Comparison of ENCODE assay signal across 20 cellular contexts in the genomic region with DNA sequence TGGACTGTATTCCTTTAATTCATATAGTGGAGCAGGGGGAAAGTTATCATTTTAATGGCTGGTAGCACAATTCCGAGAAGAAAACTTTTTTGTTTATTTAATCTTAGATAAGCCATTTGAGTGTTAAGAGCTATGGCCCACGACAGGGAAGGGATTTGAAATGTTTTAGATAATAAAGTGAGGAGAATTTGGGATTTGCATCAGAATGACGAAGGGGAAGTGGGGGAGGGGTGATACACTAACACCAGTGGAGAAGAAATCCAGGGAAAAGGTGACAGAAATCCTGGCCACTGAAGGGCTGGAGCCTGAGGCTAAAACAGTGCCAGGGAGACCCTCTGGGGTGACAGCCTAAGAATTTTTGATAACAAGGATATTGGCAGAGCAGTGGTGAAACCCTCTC. TPM values are rescaled to one million over a fixed set of nuclear protein-coding genes. Genes with fewer than 3 reads are reported as not detected.
DNase-seq lines count a peak whose midpoint lies in the region; ATAC-seq and TF ChIP-seq lines count a peak whose summit lies in the region.
"Had no signal": no experiment of that assay in that cellular context is flagged by ENCODE, and none has a peak within 500 bp of the region (broad histone marks: within the 10 kb centered on the region; RNA-seq: fewer than 3 reads in every experiment).

No MANE protein-coding gene starts in this region.

- CTCF ChIA-PET in CD8-positive, alpha-beta memory T cell (lab: Charles Lee), result no interaction called here
- CTCF ChIA-PET in activated CD8-positive, alpha-beta T cell treated with anti-CD3 and anti-CD28 coated beads, Interleukin-2, amount 10 ng/mL, durations not matched to agents 7 days and 5 days (lab: Charles Lee), result interaction anchor here (1.0 to 2.6 kb wide), 2 partner anchors 10 to 18 kb away, joined by 5 to 7 read pairs; no protein-coding TSS in a partner anchor

- H3K27me3 ChIP-seq in H9 (ENCODE audit: insufficient read depth, low read length), result no peaks in the 10 kb centered on the region
- H3K27me3 ChIP-seq in endodermal cell (ENCODE audit: control insufficient read depth, insufficient read depth, low read length, poor library complexity, severe bottlenecking), result no peaks in the 10 kb centered on the region
- no peaks in the 10 kb centered on the region for H3K27me3 ChIP-seq in CD8-positive, alpha-beta memory T cell (ENCODE audit: insufficient read depth, low read length, poor library complexity, severe bottlenecking)
- H3K27me3 ChIP-seq: BLaER1 had no signal

- H3K4me2 ChIP-seq in H9 (ENCODE audit: insufficient read depth, insufficient read length, low read length), result no peak overlapping the region
- H3K4me2 ChIP-seq: BLaER1 had no signal

- 0 out of 2 replicates have a peak, but pooled peaks cover 2% of the 10 kb centered on the region for H3K27me3 Mint-ChIP-seq in H9 (ENCODE audit: low read depth)
- no peaks in the 10 kb centered on the region for H3K27me3 Mint-ChIP-seq in endodermal cell (ENCODE audit: insufficient read depth)
- H3K27me3 Mint-ChIP-seq in CD8-positive, alpha-beta memory T cell, result no peaks in the 10 kb centered on the region
- H3K27me3 Mint-ChIP-seq in activated CD8-positive, alpha-beta T cell treated with anti-CD3 and anti-CD28 coated beads, Interleukin-2, amount 10 ng/mL, durations not matched to agents 7 days and 5 days (ENCODE audit: low read depth), result no peaks in the 10 kb centered on the region
- H3K27me3 Mint-ChIP-seq: CD4-positive, alpha-beta memory T cell had no signal

- no peaks in the 10 kb centered on the region for H3K79me1 ChIP-seq in H9 (ENCODE audit: insufficient read depth, low read depth, low read length, poor library complexity, severe bottlenecking)

- no peak for ATAC-seq in activated CD8-positive, alpha-beta T cell treated with anti-CD3 and anti-CD28 coated beads, Interleukin-2, amount 10 ng/mL, durations not matched to agents 7 days and 5 days

- no peak for TF ChIP-seq CTCF in H9 (conservative IDR thresholded peaks at IDR 0.05)
- TF ChIP-seq CTCF in endodermal cell (conservative IDR thresholded peaks at IDR 0.05), result no peak
- no peak for TF ChIP-seq CTCF in fibroblast of villous mesenchyme (IDR thresholded peaks at IDR 0.05; ENCODE audit: insufficient read depth, low read depth, low read length)

- POLR2A ChIA-PET in CD8-positive, alpha-beta memory T cell (lab: Charles Lee), result no interaction called here
- POLR2A ChIA-PET in activated CD8-positive, alpha-beta T cell treated with anti-CD3 and anti-CD28 coated beads, Interleukin-2, amount 10 ng/mL, durations not matched to agents 7 days and 5 days (lab: Charles Lee), result no interaction called here

- no peak overlapping the region for H2BK12ac ChIP-seq in H9 (ENCODE audit: insufficient read length, low read depth, low read length)

- no peaks in the 10 kb centered on the region for H3K23me2 ChIP-seq in H9 (ENCODE audit: insufficient read length, low read depth, low read length, poor library complexity, severe bottlenecking)

- H2AK5ac ChIP-seq in H9 (ENCODE audit: insufficient read length, low read length), result no peak overlapping the region

- no peak overlapping the region for H2BK5ac ChIP-seq in H9 (ENCODE audit: insufficient read length, low read length)

- H3K36me3 Mint-ChIP-seq in H9 (ENCODE audit: insufficient read depth in 1 of 3, low read depth in 3 of 3) (peaks cover 0 to 20% (median 7%) of the 10 kb centered on the region in 3 experiments; a peak in 4 of 7 replicates), endodermal cell (ENCODE audit: low read depth) (peaks cover 18% of the 10 kb centered on the region)
- H3K36me3 Mint-ChIP-seq in CD8-positive, alpha-beta memory T cell, result peaks cover 0 to 4% (median 2%) of the 10 kb centered on the region in 3 donors
- H3K36me3 Mint-ChIP-seq in activated CD8-positive, alpha-beta T cell treated with anti-CD3 and anti-CD28 coated beads, Interleukin-2, amount 10 ng/mL, durations not matched to agents 7 days and 5 days (ENCODE audit: low read depth), result no peaks in the 10 kb centered on the region

- H2AFZ ChIP-seq in H9 (ENCODE audit: low read length), result no peak overlapping the region

- H4K20me1 ChIP-seq in H9 (ENCODE audit: control insufficient read depth, insufficient read depth, insufficient read length), result no peaks in the 10 kb centered on the region
- H4K20me1 ChIP-seq: BLaER1 had no signal

- no peaks in the 10 kb centered on the region for H3K79me2 ChIP-seq in H9 (ENCODE audit: insufficient read depth, low read length)

- no peak overlapping the region for H3K23ac ChIP-seq in H9 (ENCODE audit: insufficient read length, low read depth, low read length)

- no peak overlapping the region for H3T11ph ChIP-seq in H9 (ENCODE audit: low read length)

- peak overlapping the region; percentile 63 for H3K4me3 ChIP-seq in endodermal cell (ENCODE audit: low read length)
- H3K4me3 ChIP-seq in fibroblast of villous mesenchyme (ENCODE audit: low read depth, low read length), result no peak overlapping the region
- no peak overlapping the region for H3K4me3 ChIP-seq in CD8-positive, alpha-beta memory T cell (ENCODE audit: low read length)
- H3K4me3 ChIP-seq: BLaER1, HAP-1 had no signal

- no peak overlapping the region for H3K27ac ChIP-seq in H9 (ENCODE audit: insufficient read length, low read depth, low read length)
- no peak overlapping the region for H3K27ac ChIP-seq in endodermal cell (ENCODE audit: low read depth, low read length)
- no peak overlapping the region for H3K27ac ChIP-seq in CD8-positive, alpha-beta memory T cell (ENCODE audit: low read depth, low read length)
- H3K27ac ChIP-seq: BLaER1, HL-60 had no signal

- WGBS in H9 (ENCODE audit: extremely low coverage, insufficient read length, low lambda C conversion rate), result no CpG with 5 or more reads among the region's 3 CpGs
- WGBS in endodermal cell (ENCODE audit: insufficient coverage in 1 of 2, insufficient read length in 1 of 2), 2 experiments, result 60 to 65% methylated on average over 3 of the region's 3 CpGs

- peaks cover 12% of the 10 kb centered on the region in 2 experiments for H3K9me3 Mint-ChIP-seq in H9
- peaks cover 22% of the 10 kb centered on the region for H3K9me3 Mint-ChIP-seq in endodermal cell
- peaks cover 0 to 2% (median 0%) of the 10 kb centered on the region in 5 donors for H3K9me3 Mint-ChIP-seq in CD8-positive, alpha-beta memory T cell
- no peaks in the 10 kb centered on the region for H3K9me3 Mint-ChIP-seq in activated CD8-positive, alpha-beta T cell treated with anti-CD3 and anti-CD28 coated beads, Interleukin-2, amount 10 ng/mL, durations not matched to agents 7 days and 5 days (ENCODE audit: insufficient read depth)
- H3K9me3 Mint-ChIP-seq: CD4-positive, alpha-beta memory T cell had no signal

- peaks cover 4% of the 10 kb centered on the region for H3K36me3 ChIP-seq in endodermal cell (ENCODE audit: control insufficient read depth, insufficient read depth, low read length)
- no peaks in the 10 kb centered on the region for H3K36me3 ChIP-seq in CD8-positive, alpha-beta memory T cell (ENCODE audit: insufficient read depth, low read length)
- H3K36me3 ChIP-seq: BLaER1, HAP-1 had no signal

- no peak overlapping the region for H3K18ac ChIP-seq in H9 (ENCODE audit: insufficient read length, low read depth, low read length)

- H3K4me1 Mint-ChIP-seq in H9 (peaks cover 40 to 46% of the 10 kb centered on the region in 2 experiments), endodermal cell (peaks cover 34% of the 10 kb centered on the region)
- no peaks in the 10 kb centered on the region for H3K4me1 Mint-ChIP-seq in CD8-positive, alpha-beta memory T cell
- peaks cover 13% of the 10 kb centered on the region for H3K4me1 Mint-ChIP-seq in activated CD8-positive, alpha-beta T cell treated with anti-CD3 and anti-CD28 coated beads, Interleukin-2, amount 10 ng/mL, durations not matched to agents 7 days and 5 days (ENCODE audit: low read depth)
- H3K4me1 Mint-ChIP-seq: CD14-positive monocyte; CD4-positive, alpha-beta memory T cell; IgD-negative memory B cell had no signal

- no peak overlapping the region for H2BK15ac ChIP-seq in H9 (ENCODE audit: low read depth, low read length)

- no peak overlapping the region for H2BK120ac ChIP-seq in H9 (ENCODE audit: low read depth, low read length, poor library complexity, severe bottlenecking)

- no peak overlapping the region for H3K56ac ChIP-seq in H9 (ENCODE audit: insufficient read length, low read depth, low read length)

- H3K4ac ChIP-seq in H9 (ENCODE audit: low read depth, low read length), result no peak overlapping the region

- no peak overlapping the region for H3K9ac ChIP-seq in H9 (ENCODE audit: extremely low read depth, insufficient read length, low read length)
- no peak overlapping the region for H3K9ac ChIP-seq in endodermal cell (ENCODE audit: extremely low read depth, low read length, poor library complexity, severe bottlenecking)
- H3K9ac ChIP-seq: BLaER1 had no signal

- H3K4me3 Mint-ChIP-seq in H9, result no peak overlapping the region
- H3K4me3 Mint-ChIP-seq in endodermal cell, result no peak overlapping the region
- no peak overlapping the region for H3K4me3 Mint-ChIP-seq in CD8-positive, alpha-beta memory T cell
- H3K4me3 Mint-ChIP-seq in activated CD8-positive, alpha-beta T cell treated with anti-CD3 and anti-CD28 coated beads, Interleukin-2, amount 10 ng/mL, durations not matched to agents 7 days and 5 days, result no peak overlapping the region
- H3K4me3 Mint-ChIP-seq: CD14-positive monocyte; CD4-positive, alpha-beta memory T cell; IgD-negative memory B cell had no signal

- no peak overlapping the region for H4K8ac ChIP-seq in H9 (replicated peaks; ENCODE audit: insufficient read length, low read depth, low read length)

- no peak overlapping the region for H4K5ac ChIP-seq in H9 (ENCODE audit: insufficient read length, low read depth, low read length)

- no peaks in the 10 kb centered on the region for H3K9me3 ChIP-seq in H9 (ENCODE audit: control insufficient read depth, low read depth, low read length)
- H3K9me3 ChIP-seq in endodermal cell (ENCODE audit: control insufficient read depth, low read length), result peaks cover 19% of the 10 kb centered on the region
- no peaks in the 10 kb centered on the region for H3K9me3 ChIP-seq in CD8-positive, alpha-beta memory T cell (ENCODE audit: low read length)
- H3K9me3 ChIP-seq: BLaER1, HAP-1 had no signal

- H3K4me1 ChIP-seq in H9 (ENCODE audit: insufficient read depth, low read length) (peaks cover 5% of the 10 kb centered on the region; the same call in 1 of the 2 replicates), endodermal cell (ENCODE audit: control insufficient read depth, insufficient read depth, low read length) (no peaks in the 10 kb centered on the region)
- no peaks in the 10 kb centered on the region for H3K4me1 ChIP-seq in CD8-positive, alpha-beta memory T cell (ENCODE audit: insufficient read depth, low read length)
- H3K4me1 ChIP-seq: BLaER1, HAP-1 had no signal

- H4K91ac ChIP-seq in H9 (ENCODE audit: insufficient read length, low read depth, low read length), result no peak overlapping the region

- H2BK20ac ChIP-seq in H9 (ENCODE audit: low read depth, low read length, poor library complexity, severe bottlenecking), result no peak overlapping the region

- H3K27ac Mint-ChIP-seq in H9 (peak overlapping the region in 2 of 3 experiments; percentile 15 to 31; a peak in 3 of 7 replicates), endodermal cell (no peak overlapping the region)
- no peak overlapping the region for H3K27ac Mint-ChIP-seq in CD8-positive, alpha-beta memory T cell
- no peak overlapping the region for H3K27ac Mint-ChIP-seq in activated CD8-positive, alpha-beta T cell treated with anti-CD3 and anti-CD28 coated beads, Interleukin-2, amount 10 ng/mL, durations not matched to agents 7 days and 5 days
- H3K27ac Mint-ChIP-seq: CD14-positive monocyte; CD4-positive, alpha-beta memory T cell had no signal

- peak; percentile 29 for DNase-seq in EH (ENCODE audit: low read depth)
- DNase-seq in H9, result no peak
- DNase-seq in endodermal cell, result no peak
- DNase-seq in fibroblast of villous mesenchyme (ENCODE audit: low read depth), result peak; percentile 42
- DNase-seq in CD8-positive, alpha-beta memory T cell, result no peak
- no peak for DNase-seq in activated naive CD4-positive, alpha-beta T cell treated with Interleukin-2 at 50 U/mL for 16 hours
- DNase-seq in HPDE6-E6E7 (ENCODE audit: extremely low spot score), result no peak
- no peak for DNase-seq in activated CD8-positive, alpha-beta T cell treated with anti-CD3 and anti-CD28 coated beads, Interleukin-2, amount 10 ng/mL, durations not matched to agents 7 days and 5 days
- DNase-seq: 8988T; Calu3; CD4-positive, alpha-beta memory T cell; DMS 273 treated with DMSO at 0.1 percent for 48 hours; DMS53; DND-41; KBM-7 had no signal

- no peak overlapping the region for H3K14ac ChIP-seq in H9 (ENCODE audit: insufficient read depth, low read length)

RNA-seq across cellular contexts. Expression of gene LEPR, which starts 21.0 kb away (rescaled TPM):
- 3.3 TPM in 2 replicates for total RNA-seq in H9 (2021)
- total RNA-seq in endodermal cell, result 10 to 100 TPM in 1 of 2 donors, 1 to 10 TPM in 1; 7.2 to 11.1 TPM
- 6.2 TPM for polyA plus RNA-seq in endodermal cell (2013, experiment 1 of 2)
- polyA plus RNA-seq in endodermal cell (2013, experiment 2 of 2), result 7.4 TPM
- total RNA-seq in fibroblast of villous mesenchyme, result 47.7 and 92.8 TPM in 2 replicates
- 1 to 10 TPM; 1.5 to 1.8 TPM for total RNA-seq in CD8-positive, alpha-beta memory T cell
- polyA plus RNA-seq in CD8-positive, alpha-beta memory T cell, result 3.1 TPM
- total RNA-seq in activated CD8-positive, alpha-beta T cell treated with anti-CD3 and anti-CD28 coated beads, Interleukin-2, amount 10 ng/mL, durations not matched to agents 7 days and 5 days, result 1 to 10 TPM; 1.3 TPM

RNA-seq across cellular contexts. Expression of gene LEPROT, which starts 21.0 kb away (rescaled TPM):
- 28.6 and 32.6 TPM in 2 replicates for total RNA-seq in H9 (2021)
- 10 to 100 TPM; 19.7 to 49.0 TPM for total RNA-seq in endodermal cell
- 33.6 TPM for polyA plus RNA-seq in endodermal cell (2013, experiment 1 of 2)
- polyA plus RNA-seq in endodermal cell (2013, experiment 2 of 2), result 28.9 TPM
- 57.7 and 89.4 TPM in 2 replicates for total RNA-seq in fibroblast of villous mesenchyme
- 10 to 100 TPM; 16.4 to 21.6 TPM for total RNA-seq in CD8-positive, alpha-beta memory T cell
- polyA plus RNA-seq in CD8-positive, alpha-beta memory T cell, result 18.1 TPM
- total RNA-seq in activated CD8-positive, alpha-beta T cell treated with anti-CD3 and anti-CD28 coated beads, Interleukin-2, amount 10 ng/mL, durations not matched to agents 7 days and 5 days, result 10 to 100 TPM; 12.3 to 13.2 TPM

Comparison
In these comparisons a context has a peak if more than half of its experiments do, and no peak if none do; other contexts are left out.
1. DNase-seq: peak in EH (single experiment) and fibroblast of villous mesenchyme (single experiment); none in H9 (single experiment), endodermal cell (single experiment), CD8-positive, alpha-beta memory T cell (0 of 5), activated naive CD4-positive, alpha-beta T cell treated with Interleukin-2 at 50 U/mL for 16 hours (single experiment), HPDE6-E6E7 (single experiment) and activated CD8-positive, alpha-beta T cell treated with anti-CD3 and anti-CD28 coated beads, Interleukin-2, amount 10 ng/mL, durations not matched to agents 7 days and 5 days (single experiment).
2. H3K27ac Mint-ChIP-seq: peak in H9 (2 of 3); none in endodermal cell (single experiment), CD8-positive, alpha-beta memory T cell (0 of 8) and activated CD8-positive, alpha-beta T cell treated with anti-CD3 and anti-CD28 coated beads, Interleukin-2, amount 10 ng/mL, durations not matched to agents 7 days and 5 days (single experiment).